8 cellular contexts compared by ENCODE assay signal in the genomic region with DNA sequence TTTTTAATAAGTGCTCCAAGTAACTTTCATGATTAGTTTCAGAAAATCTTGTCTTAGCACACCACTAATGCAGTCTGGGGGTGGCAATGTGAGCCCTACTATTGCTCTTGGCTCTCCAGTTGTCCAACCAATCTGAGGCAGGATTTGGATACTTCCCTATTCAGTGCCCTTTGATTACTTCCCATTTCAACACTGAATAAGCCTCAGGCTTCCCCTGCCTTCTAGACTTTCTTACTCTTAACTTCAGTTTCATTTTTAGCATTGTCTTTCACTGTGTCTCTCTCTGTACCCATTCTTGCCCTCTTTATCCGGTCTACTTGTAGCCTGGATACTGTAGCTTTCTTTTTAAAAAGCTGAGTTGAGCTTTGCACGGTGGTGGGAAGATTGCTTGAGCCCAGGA.
DNase-seq lines count a peak whose midpoint lies in the region; ATAC-seq and TF ChIP-seq lines count a peak whose summit lies in the region.

No MANE protein-coding gene starts in this region.

- peak; percentile 50 for DNase-seq in GM10248 (ENCODE audit: extremely low spot score)
- DNase-seq in choroid plexus epithelial cell (ENCODE audit: low read depth) = peak; percentile 25
- DNase-seq in NCI-H2029 treated with DMSO at 0.1 percent for 48 hours (lab: John Stamatoyannopoulos, UW) = no peak
- DNase-seq in COR-L47 (lab: John Stamatoyannopoulos, UW) = no peak
- no peak for DNase-seq in DMS53 (lab: John Stamatoyannopoulos, UW)
- no peak for DNase-seq in GM03348 (ENCODE audit: low spot score)

- TF ChIP-seq CTCF in GM10248 (IDR thresholded peaks at IDR 0.05; ENCODE audit: control extremely low read depth, extremely low read depth, low read depth, missing control alignments) (no peak), choroid plexus epithelial cell (conservative IDR thresholded peaks at IDR 0.05; ENCODE audit: low read depth, low read length) (no peak)

- ATAC-seq in GM19468 (IDR thresholded peaks at IDR 0.05; ENCODE audit: extremely low read depth, unreplicated experiment) = peak; percentile 95
- peak; percentile 97 for ATAC-seq in HG03469 (IDR thresholded peaks at IDR 0.05; ENCODE audit: unreplicated experiment)

- no peak overlapping the region for H3K4me3 ChIP-seq in choroid plexus epithelial cell (ENCODE audit: low read depth, low read length)

- CTCF ChIA-PET in GM10248 (lab: Yijun Ruan, JAX) = interaction anchor here (1.1 to 1.2 kb wide), 2 partner anchors 13 to 56 kb away, joined by 3 to 5 read pairs; no protein-coding TSS in a partner anchor

- POLR2A ChIA-PET in GM10248 (lab: Yijun Ruan, JAX) = no interaction called here

Comparison
In these comparisons a context has a peak if more than half of its experiments do, and no peak if none do; other contexts are left out.
1. DNase-seq: peak in GM10248 (single experiment) and choroid plexus epithelial cell (single experiment); none in NCI-H2029 treated with DMSO at 0.1 percent for 48 hours (single experiment), COR-L47 (single experiment), DMS53 (single experiment) and GM03348 (single experiment).